Comparison of ENCODE assay signal across 1 cellular context in genomic region chr12:57461326-57461903, GRCh38.
TF ChIP-seq lines count a peak whose summit lies in the region.

No MANE protein-coding gene starts in this region.

TF ChIP-seq in GM23338, 12 proteins besides CTCF, POLR2A, EP300 and RAD21:
- TF ChIP-seq ZNF462 (CRISPR knock-in tag; IDR thresholded peaks at IDR 0.05) (no peak), POLR2AphosphoS5 (IDR thresholded peaks at IDR 0.05; ENCODE audit: low read depth) (peak; percentile 3; the same call in 1 of the 2 replicates), JUNB (IDR thresholded peaks at IDR 0.05; ENCODE audit: unreplicated experiment) (no peak), CREB1 (CRISPR knock-in tag; IDR thresholded peaks at IDR 0.05; ENCODE audit: low read depth) (peak; percentile 91)
